ENCODE assay signal across 2 cellular contexts in the genomic region with DNA sequence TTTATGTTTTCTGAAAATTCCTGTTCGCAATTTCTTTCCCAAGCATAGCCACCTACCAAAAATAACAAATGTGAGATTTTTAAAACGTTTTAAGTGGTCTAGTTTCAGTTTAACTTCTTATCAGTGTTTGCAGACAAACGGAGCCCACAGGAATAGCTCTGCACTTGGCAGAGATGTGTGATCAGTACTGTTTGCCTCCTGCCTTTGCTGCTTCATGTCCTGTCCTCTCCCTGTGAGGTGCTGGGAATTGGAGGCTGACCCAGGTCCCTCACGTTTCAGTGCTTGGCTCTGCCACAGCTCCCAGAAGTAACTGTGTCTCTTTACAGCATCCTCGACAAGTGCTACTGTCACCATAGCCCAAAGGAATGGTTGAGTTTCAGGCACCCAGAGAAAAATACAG.
TF ChIP-seq lines count a peak whose summit lies in the region.

No MANE protein-coding gene starts in this region.

TF ChIP-seq in GM23338, 12 proteins besides CTCF, POLR2A, EP300 and RAD21:
- TF ChIP-seq POLR2AphosphoS5 (IDR thresholded peaks at IDR 0.05; ENCODE audit: low read depth) (no peak), STAT1 (IDR thresholded peaks at IDR 0.05; ENCODE audit: unreplicated experiment) (no peak), ZNF331 (CRISPR knock-in tag; IDR thresholded peaks at IDR 0.05; ENCODE audit: low read depth) (no peak), CREB1 (CRISPR knock-in tag; IDR thresholded peaks at IDR 0.05; ENCODE audit: low read depth) (no peak), EZH2 (IDR thresholded peaks at IDR 0.05; ENCODE audit: low read depth, unreplicated experiment) (no peak)
- TF ChIP-seq, protein P1, sequence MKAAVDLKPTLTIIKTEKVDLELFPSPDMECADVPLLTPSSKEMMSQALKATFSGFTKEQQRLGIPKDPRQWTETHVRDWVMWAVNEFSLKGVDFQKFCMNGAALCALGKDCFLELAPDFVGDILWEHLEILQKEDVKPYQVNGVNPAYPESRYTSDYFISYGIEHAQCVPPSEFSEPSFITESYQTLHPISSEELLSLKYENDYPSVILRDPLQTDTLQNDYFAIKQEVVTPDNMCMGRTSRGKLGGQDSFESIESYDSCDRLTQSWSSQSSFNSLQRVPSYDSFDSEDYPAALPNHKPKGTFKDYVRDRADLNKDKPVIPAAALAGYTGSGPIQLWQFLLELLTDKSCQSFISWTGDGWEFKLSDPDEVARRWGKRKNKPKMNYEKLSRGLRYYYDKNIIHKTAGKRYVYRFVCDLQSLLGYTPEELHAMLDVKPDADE (IDR thresholded peaks at IDR 0.05), result no peak
- TF ChIP-seq, protein P2, sequence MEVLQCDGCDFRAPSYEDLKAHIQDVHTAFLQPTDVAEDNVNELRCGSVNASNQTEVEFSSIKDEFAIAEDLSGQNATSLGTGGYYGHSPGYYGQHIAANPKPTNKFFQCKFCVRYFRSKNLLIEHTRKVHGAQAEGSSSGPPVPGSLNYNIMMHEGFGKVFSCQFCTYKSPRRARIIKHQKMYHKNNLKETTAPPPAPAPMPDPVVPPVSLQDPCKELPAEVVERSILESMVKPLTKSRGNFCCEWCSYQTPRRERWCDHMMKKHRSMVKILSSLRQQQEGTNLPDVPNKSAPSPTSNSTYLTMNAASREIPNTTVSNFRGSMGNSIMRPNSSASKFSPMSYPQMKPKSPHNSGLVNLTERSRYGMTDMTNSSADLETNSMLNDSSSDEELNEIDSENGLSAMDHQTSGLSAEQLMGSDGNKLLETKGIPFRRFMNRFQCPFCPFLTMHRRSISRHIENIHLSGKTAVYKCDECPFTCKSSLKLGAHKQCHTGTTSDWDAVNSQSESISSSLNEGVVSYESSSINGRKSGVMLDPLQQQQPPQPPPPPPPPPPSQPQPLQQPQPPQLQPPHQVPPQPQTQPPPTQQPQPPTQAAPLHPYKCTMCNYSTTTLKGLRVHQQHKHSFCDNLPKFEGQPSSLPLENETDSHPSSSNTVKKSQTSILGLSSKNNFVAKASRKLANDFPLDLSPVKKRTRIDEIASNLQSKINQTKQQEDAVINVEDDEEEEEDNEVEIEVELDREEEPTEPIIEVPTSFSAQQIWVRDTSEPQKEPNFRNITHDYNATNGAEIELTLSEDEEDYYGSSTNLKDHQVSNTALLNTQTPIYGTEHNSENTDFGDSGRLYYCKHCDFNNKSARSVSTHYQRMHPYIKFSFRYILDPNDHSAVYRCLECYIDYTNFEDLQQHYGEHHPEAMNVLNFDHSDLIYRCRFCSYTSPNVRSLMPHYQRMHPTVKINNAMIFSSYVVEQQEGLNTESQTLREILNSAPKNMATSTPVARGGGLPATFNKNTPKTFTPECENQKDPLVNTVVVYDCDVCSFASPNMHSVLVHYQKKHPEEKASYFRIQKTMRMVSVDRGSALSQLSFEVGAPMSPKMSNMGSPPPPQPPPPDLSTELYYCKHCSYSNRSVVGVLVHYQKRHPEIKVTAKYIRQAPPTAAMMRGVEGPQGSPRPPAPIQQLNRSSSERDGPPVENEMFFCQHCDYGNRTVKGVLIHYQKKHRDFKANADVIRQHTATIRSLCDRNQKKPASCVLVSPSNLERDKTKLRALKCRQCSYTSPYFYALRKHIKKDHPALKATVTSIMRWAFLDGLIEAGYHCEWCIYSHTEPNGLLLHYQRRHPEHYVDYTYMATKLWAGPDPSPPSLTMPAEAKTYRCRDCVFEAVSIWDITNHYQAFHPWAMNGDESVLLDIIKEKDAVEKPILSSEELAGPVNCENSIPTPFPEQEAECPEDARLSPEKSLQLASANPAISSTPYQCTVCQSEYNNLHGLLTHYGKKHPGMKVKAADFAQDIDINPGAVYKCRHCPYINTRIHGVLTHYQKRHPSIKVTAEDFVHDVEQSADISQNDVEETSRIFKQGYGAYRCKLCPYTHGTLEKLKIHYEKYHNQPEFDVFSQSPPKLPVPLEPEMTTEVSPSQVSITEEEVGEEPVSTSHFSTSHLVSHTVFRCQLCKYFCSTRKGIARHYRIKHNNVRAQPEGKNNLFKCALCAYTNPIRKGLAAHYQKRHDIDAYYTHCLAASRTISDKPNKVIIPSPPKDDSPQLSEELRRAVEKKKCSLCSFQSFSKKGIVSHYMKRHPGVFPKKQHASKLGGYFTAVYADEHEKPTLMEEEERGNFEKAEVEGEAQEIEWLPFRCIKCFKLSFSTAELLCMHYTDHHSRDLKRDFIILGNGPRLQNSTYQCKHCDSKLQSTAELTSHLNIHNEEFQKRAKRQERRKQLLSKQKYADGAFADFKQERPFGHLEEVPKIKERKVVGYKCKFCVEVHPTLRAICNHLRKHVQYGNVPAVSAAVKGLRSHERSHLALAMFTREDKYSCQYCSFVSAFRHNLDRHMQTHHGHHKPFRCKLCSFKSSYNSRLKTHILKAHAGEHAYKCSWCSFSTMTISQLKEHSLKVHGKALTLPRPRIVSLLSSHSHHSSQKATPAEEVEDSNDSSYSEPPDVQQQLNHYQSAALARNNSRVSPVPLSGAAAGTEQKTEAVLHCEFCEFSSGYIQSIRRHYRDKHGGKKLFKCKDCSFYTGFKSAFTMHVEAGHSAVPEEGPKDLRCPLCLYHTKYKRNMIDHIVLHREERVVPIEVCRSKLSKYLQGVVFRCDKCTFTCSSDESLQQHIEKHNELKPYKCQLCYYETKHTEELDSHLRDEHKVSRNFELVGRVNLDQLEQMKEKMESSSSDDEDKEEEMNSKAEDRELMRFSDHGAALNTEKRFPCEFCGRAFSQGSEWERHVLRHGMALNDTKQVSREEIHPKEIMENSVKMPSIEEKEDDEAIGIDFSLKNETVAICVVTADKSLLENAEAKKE (CRISPR knock-in tag; IDR thresholded peaks at IDR 0.05), result no peak
TF ChIP-seq in GM23338: peak in this region for 0.

TF ChIP-seq in HepG2, 621 proteins besides CTCF, POLR2A, EP300 and RAD21:
- TF ChIP-seq KLF15 (CRISPR knock-in tag; IDR thresholded peaks at IDR 0.05; ENCODE audit: borderline replicate concordance) (no peak), ZEB1 (IDR thresholded peaks at IDR 0.05; ENCODE audit: insufficient replicate concordance, low read depth) (peak; percentile 17)
TF ChIP-seq in HepG2: peak in this region for 1.
